39 cellular contexts compared by ENCODE assay signal in genomic region chr1:48102766-48103165, GRCh38.
"Had no signal": no experiment of that assay in that cellular context is flagged by ENCODE, and none has a peak within 500 bp of the region (broad histone marks: within the 10 kb centered on the region; RNA-seq: fewer than 3 reads in every experiment).

No MANE protein-coding gene starts in this region.

- H3K4me3 Mint-ChIP-seq: activated naive CD4-positive, alpha-beta T cell treated with anti-CD3 and anti-CD28 coated beads for 36 hours; activated naive CD4-positive, alpha-beta T cell treated with anti-CD3 and anti-CD28 coated beads, Interleukin-2, amount 10 ng/mL, durations not matched to agents 7 days and 5 days; activated naive CD4-positive, alpha-beta T cell treated with anti-CD3 and anti-CD28 coated beads, Interleukin-2, amount 50 U/mL, for 24 hours; activated naive CD8-positive, alpha-beta T cell; activated naive CD8-positive, alpha-beta T cell treated with anti-CD3 and anti-CD28 coated beads for 36 hours; activated naive CD8-positive, alpha-beta T cell treated with anti-CD3 and anti-CD28 coated beads, Interleukin-2, amount 10 ng/mL, durations not matched to agents 7 days and 5 days; activated naive CD8-positive, alpha-beta T cell treated with anti-CD3 and anti-CD28 coated beads, Interleukin-2, amount 50 U/mL, for 24 hours; activated T-cell treated with anti-CD3 and anti-CD28 coated beads, Interleukin-2, amount 50 U/mL, for 24 hours; activated T-cell treated with anti-CD3 and anti-CD28 coated beads, Interleukin-2, amount 50 U/mL, for 4 hours; activated T-cell treated with anti-CD3 and anti-CD28 coated beads, Interleukin-2, amount 50 U/mL, for 72 hours; activated T-helper 1 cell treated with anti-CD3 and anti-CD28 coated beads, Interleukin-12 subunit alpha, Interleukin-12 subunit beta, Interleukin-2, Interleukin-4 antibody, amounts not matched to agents 30 ng/mL and 10 ng/mL and 1 ng/mL, durations not matched to agents 14 hours and 24 hours and 36 hours; activated T-helper 17 cell treated with anti-CD3 and anti-CD28 coated beads, Interleukin-2, amount 50 U/mL, for 72 hours; brain; central memory CD8-positive, alpha-beta T cell had no signal

- DNase-seq: activated effector memory CD4-positive, alpha-beta T cell treated with anti-CD3 and anti-CD28 coated beads, Interleukin-2, amount 50 U/mL, for 16 hours; activated effector memory CD4-positive, alpha-beta T cell treated with Interleukin-2 at 50 U/mL for 16 hours; activated gamma-delta T cell; activated gamma-delta T cell treated with Interleukin-2 at 50 U/mL for 16 hours; activated naive CD4-positive, alpha-beta T cell; activated naive CD4-positive, alpha-beta T cell treated with anti-CD3 and anti-CD28 coated beads for 36 hours; activated naive CD4-positive, alpha-beta T cell treated with anti-CD3 and anti-CD28 coated beads, Interleukin-2, amount 10 ng/mL, durations not matched to agents 7 days and 5 days; activated naive CD4-positive, alpha-beta T cell treated with anti-CD3 and anti-CD28 coated beads, Interleukin-2, amount 50 U/mL, for 16 hours; activated naive CD4-positive, alpha-beta T cell treated with Interleukin-2 at 50 U/mL for 16 hours; activated naive CD8-positive, alpha-beta T cell treated with anti-CD3 and anti-CD28 coated beads for 36 hours; activated naive CD8-positive, alpha-beta T cell treated with anti-CD3 and anti-CD28 coated beads, Interleukin-2, amount 10 ng/mL, durations not matched to agents 7 days and 5 days; activated naive CD8-positive, alpha-beta T cell treated with anti-CD3 and anti-CD28 coated beads, Interleukin-2, amount 50 U/mL, for 24 hours; activated T-cell treated with anti-CD3 and anti-CD28 coated beads for 4 hours; activated T-cell treated with anti-CD3 and anti-CD28 coated beads, Interleukin-2, amount 50 U/mL, for 1 hour; activated T-cell treated with anti-CD3 and anti-CD28 coated beads, Interleukin-2, amount 50 U/mL, for 24 hours; activated T-cell treated with anti-CD3 and anti-CD28 coated beads, Interleukin-2, amount 50 U/mL, for 4 hours; activated T-cell treated with anti-CD3 and anti-CD28 coated beads, Interleukin-2, amount 50 U/mL, for 48 hours; activated T-cell treated with anti-CD3 and anti-CD28 coated beads, Interleukin-2, amount 50 U/mL, for 72 hours; adrenal gland; amniotic stem cell; amygdala; anterior cingulate cortex; aorta; body of pancreas; brain microvascular endothelial cell; caudate nucleus; central memory CD4-positive, alpha-beta T cell; cerebellar nuclear complex had no signal

- H3K4me3 ChIP-seq: adrenal gland, ascending aorta, body of pancreas, breast epithelium, cardiac muscle cell had no signal

- H3K4me1 ChIP-seq: adrenal gland, ascending aorta, breast epithelium had no signal

- H3K36me3 ChIP-seq: adrenal gland, ascending aorta, brain microvascular endothelial cell, breast epithelium, cardiac muscle cell had no signal

- H3K9me3 ChIP-seq: adrenal gland, ascending aorta, body of pancreas, breast epithelium had no signal

- H3K36me3 Mint-ChIP-seq: activated naive CD4-positive, alpha-beta T cell treated with anti-CD3 and anti-CD28 coated beads, Interleukin-2, amount 10 ng/mL, durations not matched to agents 7 days and 5 days; activated naive CD4-positive, alpha-beta T cell treated with anti-CD3 and anti-CD28 coated beads, Interleukin-2, amount 50 U/mL, for 24 hours; activated naive CD4-positive, alpha-beta T cell treated with anti-CD3 and anti-CD28 coated beads, Interleukin-2, amount 50 U/mL, for 72 hours; activated naive CD8-positive, alpha-beta T cell; activated naive CD8-positive, alpha-beta T cell treated with anti-CD3 and anti-CD28 coated beads for 36 hours; activated naive CD8-positive, alpha-beta T cell treated with anti-CD3 and anti-CD28 coated beads, Interleukin-2, amount 10 ng/mL, durations not matched to agents 7 days and 5 days; brain had no signal

- H3K27ac Mint-ChIP-seq: activated naive CD4-positive, alpha-beta T cell treated with anti-CD3 and anti-CD28 coated beads for 36 hours; activated naive CD4-positive, alpha-beta T cell treated with anti-CD3 and anti-CD28 coated beads, Interleukin-2, amount 10 ng/mL, durations not matched to agents 7 days and 5 days; activated naive CD4-positive, alpha-beta T cell treated with anti-CD3 and anti-CD28 coated beads, Interleukin-2, amount 50 U/mL, for 24 hours; activated naive CD4-positive, alpha-beta T cell treated with anti-CD3 and anti-CD28 coated beads, Interleukin-2, amount 50 U/mL, for 72 hours; activated naive CD8-positive, alpha-beta T cell; activated naive CD8-positive, alpha-beta T cell treated with anti-CD3 and anti-CD28 coated beads for 36 hours; activated naive CD8-positive, alpha-beta T cell treated with anti-CD3 and anti-CD28 coated beads, Interleukin-2, amount 10 ng/mL, durations not matched to agents 7 days and 5 days; activated naive CD8-positive, alpha-beta T cell treated with anti-CD3 and anti-CD28 coated beads, Interleukin-2, amount 50 U/mL, for 24 hours; activated T-cell treated with anti-CD3 and anti-CD28 coated beads, Interleukin-2, amount 50 U/mL, for 24 hours; activated T-cell treated with anti-CD3 and anti-CD28 coated beads, Interleukin-2, amount 50 U/mL, for 72 hours; activated T-helper 1 cell treated with anti-CD3 and anti-CD28 coated beads, Interleukin-12 subunit alpha, Interleukin-12 subunit beta, Interleukin-2, Interleukin-4 antibody, amounts not matched to agents 30 ng/mL and 10 ng/mL and 1 ng/mL, durations not matched to agents 14 hours and 24 hours and 36 hours; activated T-helper 17 cell treated with anti-CD3 and anti-CD28 coated beads, Interleukin-2, amount 50 U/mL, for 72 hours; activated T-helper 2 cell treated with anti-CD3 and anti-CD28 coated beads, Interferon-gamma antibody, Interleukin-2, Interleukin-4, amounts not matched to agents 10 μg/mL and 5 μg/mL and 100 μg/mL, durations not matched to agents 14 hours and 24 hours and 36 hours; brain had no signal

- H3K4me1 Mint-ChIP-seq: activated naive CD4-positive, alpha-beta T cell treated with anti-CD3 and anti-CD28 coated beads, Interleukin-2, amount 10 ng/mL, durations not matched to agents 7 days and 5 days; activated naive CD4-positive, alpha-beta T cell treated with anti-CD3 and anti-CD28 coated beads, Interleukin-2, amount 50 U/mL, for 24 hours; activated naive CD8-positive, alpha-beta T cell treated with anti-CD3 and anti-CD28 coated beads, Interleukin-2, amount 10 ng/mL, durations not matched to agents 7 days and 5 days; brain; central memory CD8-positive, alpha-beta T cell had no signal

- H3K27ac ChIP-seq: adrenal gland, ascending aorta, body of pancreas, brain microvascular endothelial cell, breast epithelium, cardiac muscle cell had no signal

- ATAC-seq: activated naive CD4-positive, alpha-beta T cell treated with anti-CD3 and anti-CD28 coated beads, Interleukin-2, amount 50 U/mL, for 72 hours; activated naive CD8-positive, alpha-beta T cell treated with anti-CD3 and anti-CD28 coated beads, Interleukin-2, amount 50 U/mL, for 24 hours; activated T-cell treated with anti-CD3 and anti-CD28 coated beads, Interleukin-2, amount 50 U/mL, for 4 hours; activated T-cell treated with anti-CD3 and anti-CD28 coated beads, Interleukin-2, amount 50 U/mL, for 72 hours; activated T-helper 17 cell treated with anti-CD3 and anti-CD28 coated beads, Interleukin-2, amount 50 U/mL, for 72 hours; body of pancreas had no signal

- H3K27me3 ChIP-seq: adrenal gland, ascending aorta, body of pancreas, brain microvascular endothelial cell, breast epithelium had no signal

- H3K27me3 Mint-ChIP-seq: activated naive CD4-positive, alpha-beta T cell treated with anti-CD3 and anti-CD28 coated beads, Interleukin-2, amount 10 ng/mL, durations not matched to agents 7 days and 5 days; activated naive CD8-positive, alpha-beta T cell treated with anti-CD3 and anti-CD28 coated beads, Interleukin-2, amount 10 ng/mL, durations not matched to agents 7 days and 5 days had no signal

- H3K9me3 Mint-ChIP-seq: activated naive CD4-positive, alpha-beta T cell treated with anti-CD3 and anti-CD28 coated beads for 36 hours; activated naive CD4-positive, alpha-beta T cell treated with anti-CD3 and anti-CD28 coated beads, Interleukin-2, amount 10 ng/mL, durations not matched to agents 7 days and 5 days; activated naive CD4-positive, alpha-beta T cell treated with anti-CD3 and anti-CD28 coated beads, Interleukin-2, amount 50 U/mL, for 24 hours; activated naive CD4-positive, alpha-beta T cell treated with anti-CD3 and anti-CD28 coated beads, Interleukin-2, amount 50 U/mL, for 72 hours; activated naive CD8-positive, alpha-beta T cell treated with anti-CD3 and anti-CD28 coated beads for 36 hours; activated naive CD8-positive, alpha-beta T cell treated with anti-CD3 and anti-CD28 coated beads, Interleukin-2, amount 10 ng/mL, durations not matched to agents 7 days and 5 days; activated naive CD8-positive, alpha-beta T cell treated with anti-CD3 and anti-CD28 coated beads, Interleukin-2, amount 50 U/mL, for 24 hours; activated T-cell treated with anti-CD3 and anti-CD28 coated beads, Interleukin-2, amount 50 U/mL, for 24 hours; activated T-cell treated with anti-CD3 and anti-CD28 coated beads, Interleukin-2, amount 50 U/mL, for 4 hours; activated T-cell treated with anti-CD3 and anti-CD28 coated beads, Interleukin-2, amount 50 U/mL, for 72 hours; activated T-helper 1 cell treated with anti-CD3 and anti-CD28 coated beads, Interleukin-12 subunit alpha, Interleukin-12 subunit beta, Interleukin-2, Interleukin-4 antibody, amounts not matched to agents 30 ng/mL and 10 ng/mL and 1 ng/mL, durations not matched to agents 14 hours and 24 hours and 36 hours; activated T-helper 17 cell treated with anti-CD3 and anti-CD28 coated beads, Interleukin-2, amount 50 U/mL, for 72 hours; activated T-helper 2 cell treated with anti-CD3 and anti-CD28 coated beads, Interferon-gamma antibody, Interleukin-2, Interleukin-4, amounts not matched to agents 10 μg/mL and 5 μg/mL and 100 μg/mL, durations not matched to agents 14 hours and 24 hours and 36 hours; central memory CD8-positive, alpha-beta T cell had no signal
